9 cellular contexts compared by ENCODE assay signal in genomic region chrX:20252392-20253231, GRCh38. TPM values are rescaled to one million over a fixed set of nuclear protein-coding genes. Genes with fewer than 3 reads are reported as not detected.
DNase-seq lines count a peak whose midpoint lies in the region; ATAC-seq and TF ChIP-seq lines count a peak whose summit lies in the region.
"Had no signal": no experiment of that assay in that cellular context is flagged by ENCODE, and none has a peak within 500 bp of the region (broad histone marks: within the 10 kb centered on the region; RNA-seq: fewer than 3 reads in every experiment).

No MANE protein-coding gene starts in this region.

- H3K4me3 ChIP-seq in DND-41 (ENCODE audit: low read depth in 1 of 2, low read length in 2 of 2): no peak overlapping the region
- no peak overlapping the region for H3K4me3 ChIP-seq in fibroblast of villous mesenchyme (ENCODE audit: low read depth, low read length)
- H3K4me3 ChIP-seq: SK-N-MC had no signal

- peaks cover 54% of the 10 kb centered on the region for H3K4me1 Mint-ChIP-seq in activated T-cell treated with anti-CD3 and anti-CD28 coated beads, Interleukin-2, amount 50 U/mL, for 24 hours (ENCODE audit: low read depth)
- peaks cover 2% of the 10 kb centered on the region for H3K4me1 Mint-ChIP-seq in progenitor cell of endocrine pancreas (ENCODE audit: low read depth)

- H3K4me1 ChIP-seq in DND-41 (ENCODE audit: insufficient read depth, low read length): 0 out of 2 replicates have a peak, but pooled peaks cover 2% of the 10 kb centered on the region

- H3K27ac ChIP-seq in DND-41 (ENCODE audit: low read length): peak overlapping the region; percentile 56; the same call in 1 of the 2 replicates
- H3K27ac ChIP-seq: SK-N-MC had no signal

- H4K20me1 ChIP-seq in DND-41 (ENCODE audit: insufficient read depth, low read length): peaks cover 10% of the 10 kb centered on the region

- peaks cover 28% of the 10 kb centered on the region for H3K36me3 Mint-ChIP-seq in activated T-cell treated with anti-CD3 and anti-CD28 coated beads, Interleukin-2, amount 50 U/mL, for 24 hours (ENCODE audit: low read depth)
- peaks cover 29% of the 10 kb centered on the region for H3K36me3 Mint-ChIP-seq in progenitor cell of endocrine pancreas (ENCODE audit: insufficient read depth)

- H3K27me3 Mint-ChIP-seq in activated T-cell treated with anti-CD3 and anti-CD28 coated beads, Interleukin-2, amount 50 U/mL, for 24 hours: peaks cover 16% of the 10 kb centered on the region
- no peaks in the 10 kb centered on the region for H3K27me3 Mint-ChIP-seq in progenitor cell of endocrine pancreas

- no peaks in the 10 kb centered on the region for H3K9me3 ChIP-seq in DND-41 (ENCODE audit: insufficient read depth, low read length, severe bottlenecking)

- H3K27me3 ChIP-seq in DND-41 (ENCODE audit: insufficient read depth, low read length, poor library complexity): no peaks in the 10 kb centered on the region

- ATAC-seq in DND-41 (ENCODE audit: insufficient read depth, low read depth): peak; percentile 87
- ATAC-seq in GM21825 (IDR thresholded peaks at IDR 0.05; ENCODE audit: unreplicated experiment): peak; percentile 73

- H3K9ac ChIP-seq in DND-41 (ENCODE audit: low read depth, low read length): no peak overlapping the region

- H3K4me2 ChIP-seq in DND-41 (ENCODE audit: insufficient read depth, low read length): no peak overlapping the region

- peak; percentile 70 for DNase-seq in DND-41
- DNase-seq in OCI-M1 (lab: John Stamatoyannopoulos, UW): peak; percentile 55
- DNase-seq in activated T-cell treated with anti-CD3 and anti-CD28 coated beads, Interleukin-2, amount 50 U/mL, for 24 hours: peak; percentile 83
- DNase-seq in fibroblast of villous mesenchyme (ENCODE audit: low read depth): peak; percentile 51
- peak; percentile 30 for DNase-seq in progenitor cell of endocrine pancreas (ENCODE audit: low spot score, unreplicated experiment)
- DNase-seq in DMS153 (lab: John Stamatoyannopoulos, UW): no peak
- no peak for DNase-seq in NK-92 (lab: John Stamatoyannopoulos, UW; ENCODE audit: unreplicated experiment)

- no peak overlapping the region for H2AFZ ChIP-seq in DND-41 (ENCODE audit: low read depth, low read length)

- no peak overlapping the region for H3K4me3 Mint-ChIP-seq in activated T-cell treated with anti-CD3 and anti-CD28 coated beads, Interleukin-2, amount 50 U/mL, for 24 hours
- no peak overlapping the region for H3K4me3 Mint-ChIP-seq in progenitor cell of endocrine pancreas (ENCODE audit: low read depth)

- H3K27ac Mint-ChIP-seq in activated T-cell treated with anti-CD3 and anti-CD28 coated beads, Interleukin-2, amount 50 U/mL, for 24 hours: peak overlapping the region; percentile 79
- no peak overlapping the region for H3K27ac Mint-ChIP-seq in progenitor cell of endocrine pancreas

- H3K79me2 ChIP-seq in DND-41 (ENCODE audit: insufficient read depth, low read length): peaks cover 83% of the 10 kb centered on the region

- peak; percentile 75 for TF ChIP-seq CTCF in DND-41 (IDR thresholded peaks at IDR 0.05; ENCODE audit: borderline replicate concordance, extremely low read depth, low read length, poor library complexity, severe bottlenecking)
- peak; percentile 78 for TF ChIP-seq CTCF in fibroblast of villous mesenchyme (IDR thresholded peaks at IDR 0.05; ENCODE audit: insufficient read depth, low read depth, low read length)
- peak; percentile 58 for TF ChIP-seq CTCF in progenitor cell of endocrine pancreas (IDR thresholded peaks at IDR 0.05; ENCODE audit: unreplicated experiment)

- no peaks in the 10 kb centered on the region for H3K9me3 Mint-ChIP-seq in activated T-cell treated with anti-CD3 and anti-CD28 coated beads, Interleukin-2, amount 50 U/mL, for 24 hours
- peaks cover 27% of the 10 kb centered on the region for H3K9me3 Mint-ChIP-seq in progenitor cell of endocrine pancreas (ENCODE audit: low read depth)

- H3K36me3 ChIP-seq in DND-41 (ENCODE audit: insufficient read depth, low read length): peaks cover 11% of the 10 kb centered on the region; the same call in 1 of the 2 replicates

RNA-seq across cellular contexts. Expression of gene RPS6KA3, which starts 14.1 kb away (rescaled TPM):
- total RNA-seq in fibroblast of villous mesenchyme (43.2 and 53.5 TPM in 2 replicates), progenitor cell of endocrine pancreas (60.8 and 61.8 TPM in 2 replicates)

Comparison
In these comparisons a context has a peak if more than half of its experiments do, and no peak if none do; other contexts are left out.
1. DNase-seq: peak in DND-41 (single experiment), OCI-M1 (single experiment), activated T-cell treated with anti-CD3 and anti-CD28 coated beads, Interleukin-2, amount 50 U/mL, for 24 hours (single experiment), fibroblast of villous mesenchyme (single experiment) and progenitor cell of endocrine pancreas (single experiment); none in DMS153 (single experiment) and NK-92 (single experiment).
2. Peak in every context shown above with its lines, with median percentiles within 50 percentile points of each other: CTCF ChIP-seq.